Comparison of ENCODE assay signal across 16 cellular contexts in the genomic region with DNA sequence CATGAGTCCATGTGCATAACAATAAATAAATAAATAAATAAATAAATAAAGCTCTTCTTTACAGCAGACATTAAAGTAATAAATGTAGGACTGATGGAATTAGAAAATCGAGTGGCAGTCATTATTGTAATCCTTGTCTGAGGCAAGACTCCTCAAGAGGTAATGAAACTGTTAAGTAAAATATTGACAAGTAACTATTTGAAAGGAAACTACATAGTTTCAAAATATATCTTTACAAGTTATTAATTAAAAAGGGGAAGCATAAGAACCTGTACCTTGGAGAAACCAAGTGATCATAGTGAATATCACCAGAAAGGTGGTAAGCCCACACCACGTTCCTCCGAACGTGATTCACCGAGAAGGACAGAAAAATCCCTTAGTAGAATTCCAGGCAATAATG.
"Had no signal": no experiment of that assay in that cellular context is flagged by ENCODE, and none has a peak within 500 bp of the region (broad histone marks: within the 10 kb centered on the region; RNA-seq: fewer than 3 reads in every experiment).

No MANE protein-coding gene starts in this region.

- H3K9me3 ChIP-seq: esophagus squamous epithelium, lower lobe of right lung, tibial artery, uterus had no signal

- H2AFZ ChIP-seq: parathyroid adenoma had no signal

- H3K79me2 ChIP-seq: parathyroid adenoma had no signal

- H3K36me3 Mint-ChIP-seq: activated naive CD8-positive, alpha-beta T cell treated with anti-CD3 and anti-CD28 coated beads, Interleukin-2, amount 10 ng/mL, durations not matched to agents 7 days and 5 days; naive thymus-derived CD4-positive, alpha-beta T cell; WTC11 had no signal

- DNase-seq: activated CD4-positive, alpha-beta T cell treated with anti-CD3 and anti-CD28 coated beads for 48 hours; activated CD8-positive, alpha-beta memory T cell treated with anti-CD3 and anti-CD28 coated beads, Interleukin-2, amount 50 U/mL, for 48 hours; activated CD8-positive, alpha-beta T cell treated with anti-CD3 and anti-CD28 coated beads, Interleukin-2, amount 10 ng/mL, durations not matched to agents 7 days and 5 days; activated naive CD8-positive, alpha-beta T cell treated with anti-CD3 and anti-CD28 coated beads, Interleukin-2, amount 10 ng/mL, durations not matched to agents 7 days and 5 days; anterior cingulate cortex; esophagus squamous epithelium; foreskin fibroblast; glutamatergic neuron; left cardiac atrium; lower lobe of right lung; naive thymus-derived CD4-positive, alpha-beta T cell; stimulated activated CD4-positive, alpha-beta T cell treated with anti-CD3 and anti-CD28 coated beads, Interleukin-4, amount 100 ng/mL, for 4 hours; tibial artery; uterus had no signal

- H3K4me1 ChIP-seq: esophagus squamous epithelium, lower lobe of right lung, parathyroid adenoma, tibial artery, uterus had no signal

- H3K9ac ChIP-seq: parathyroid adenoma had no signal

- H3K27ac ChIP-seq: esophagus squamous epithelium, lower lobe of right lung, parathyroid adenoma, tibial artery, uterus had no signal

- H3K4me1 Mint-ChIP-seq: activated naive CD8-positive, alpha-beta T cell treated with anti-CD3 and anti-CD28 coated beads, Interleukin-2, amount 10 ng/mL, durations not matched to agents 7 days and 5 days had no signal

- H3K4me3 ChIP-seq: esophagus squamous epithelium, lower lobe of right lung, tibial artery, uterus had no signal

- H3K27me3 ChIP-seq: esophagus squamous epithelium, tibial artery, uterus had no signal

- H3K27ac Mint-ChIP-seq: activated CD8-positive, alpha-beta T cell treated with anti-CD3 and anti-CD28 coated beads, Interleukin-2, amount 10 ng/mL, durations not matched to agents 7 days and 5 days; activated naive CD8-positive, alpha-beta T cell treated with anti-CD3 and anti-CD28 coated beads, Interleukin-2, amount 10 ng/mL, durations not matched to agents 7 days and 5 days; naive thymus-derived CD4-positive, alpha-beta T cell; WTC11 had no signal

- H3K9me3 Mint-ChIP-seq: WTC11 had no signal

- H3K27me3 Mint-ChIP-seq: activated naive CD8-positive, alpha-beta T cell treated with anti-CD3 and anti-CD28 coated beads, Interleukin-2, amount 10 ng/mL, durations not matched to agents 7 days and 5 days; naive thymus-derived CD4-positive, alpha-beta T cell had no signal

- H3K4me3 Mint-ChIP-seq: activated CD8-positive, alpha-beta T cell treated with anti-CD3 and anti-CD28 coated beads, Interleukin-2, amount 10 ng/mL, durations not matched to agents 7 days and 5 days; activated naive CD8-positive, alpha-beta T cell treated with anti-CD3 and anti-CD28 coated beads, Interleukin-2, amount 10 ng/mL, durations not matched to agents 7 days and 5 days; naive thymus-derived CD4-positive, alpha-beta T cell; WTC11 had no signal

- ATAC-seq: activated CD8-positive, alpha-beta T cell treated with anti-CD3 and anti-CD28 coated beads, Interleukin-2, amount 10 ng/mL, durations not matched to agents 7 days and 5 days; left cardiac atrium; lower lobe of right lung; naive thymus-derived CD4-positive, alpha-beta T cell; WTC11 had no signal

- H3K36me3 ChIP-seq: esophagus squamous epithelium, lower lobe of right lung, tibial artery, uterus had no signal
